ENCODE assay signal across 8 cellular contexts in genomic region chr6:81752084-81752968, GRCh38. TPM values are rescaled to one million over a fixed set of nuclear protein-coding genes. Genes with fewer than 3 reads are reported as not detected.
DNase-seq lines count a peak whose midpoint lies in the region; ATAC-seq and TF ChIP-seq lines count a peak whose summit lies in the region.

TENT5A (minus strand) TSS chr6:81752681; CDS start chr6:81752141, 540 bp downstream.

- peak within 1 kb of the TSS; percentile 63 for H3K9ac ChIP-seq in HUES64 (ENCODE audit: low read depth, low read length)
- peak within 1 kb of the TSS; percentile 92 for H3K9ac ChIP-seq in fibroblast of lung (ENCODE audit: insufficient read depth, low read length)

- H3K9me3 Mint-ChIP-seq in activated T-helper 17 cell treated with anti-CD3 and anti-CD28 coated beads, Interleukin-2, amount 50 U/mL, for 72 hours = no peaks in the 10 kb centered on the region
- no peaks in the 10 kb centered on the region for H3K9me3 Mint-ChIP-seq in natural killer cell
- no peaks in the 10 kb centered on the region for H3K9me3 Mint-ChIP-seq in stimulated activated naive B cell treated with anti-CD40 and anti-IgM and Interleukin-4, amounts not matched to agents 10 μg/mL and 1 μg/mL and 100 μg/mL, for 72 hours

- H2AFZ ChIP-seq in fibroblast of lung (ENCODE audit: low read length) = peak within 1 kb of the TSS; percentile 81

- peaks cover 24% of the 10 kb centered on the region for H3K27me3 Mint-ChIP-seq in activated T-helper 17 cell treated with anti-CD3 and anti-CD28 coated beads, Interleukin-2, amount 50 U/mL, for 72 hours
- H3K27me3 Mint-ChIP-seq in natural killer cell (ENCODE audit: low read depth in 2 of 2) = peaks cover 0 to 6% of the 10 kb centered on the region in 2 donors
- H3K27me3 Mint-ChIP-seq in stimulated activated naive B cell treated with anti-CD40 and anti-IgM and Interleukin-4, amounts not matched to agents 10 μg/mL and 1 μg/mL and 100 μg/mL, for 72 hours = peaks cover 0 to 8% of the 10 kb centered on the region in 2 donors

- H3K9me3 ChIP-seq in HUES64 (ENCODE audit: insufficient read depth, low read depth, low read length) = no peaks in the 10 kb centered on the region
- H3K9me3 ChIP-seq in fibroblast of lung (ENCODE audit: control insufficient read depth, insufficient read depth, low read depth, low read length) = no peaks in the 10 kb centered on the region

- H3K4me1 ChIP-seq in HUES64 (ENCODE audit: insufficient read depth, low read length) (peaks cover 5% of the 10 kb centered on the region), fibroblast of lung (ENCODE audit: control insufficient read depth, extremely low read depth, insufficient read depth, low read length) (no peaks in the 10 kb centered on the region)

- peaks cover 5% of the 10 kb centered on the region for H3K4me1 Mint-ChIP-seq in activated T-helper 17 cell treated with anti-CD3 and anti-CD28 coated beads, Interleukin-2, amount 50 U/mL, for 72 hours
- H3K4me1 Mint-ChIP-seq in natural killer cell = peaks cover 52 to 56% of the 10 kb centered on the region in 2 donors
- H3K4me1 Mint-ChIP-seq in stimulated activated naive B cell treated with anti-CD40 and anti-IgM and Interleukin-4, amounts not matched to agents 10 μg/mL and 1 μg/mL and 100 μg/mL, for 72 hours = peaks cover 25 to 55% of the 10 kb centered on the region in 2 donors

- peak within 1 kb of the TSS; percentile 91 for H3K4me2 ChIP-seq in fibroblast of lung (ENCODE audit: extremely low read depth, insufficient read depth, low read length)

- H3K36me3 ChIP-seq in HUES64 (ENCODE audit: insufficient read depth, low read length) = no peaks in the 10 kb centered on the region
- no peaks in the 10 kb centered on the region for H3K36me3 ChIP-seq in fibroblast of lung (ENCODE audit: control insufficient read depth, insufficient read depth, low read length)

- peaks cover 8% of the 10 kb centered on the region for H3K36me3 Mint-ChIP-seq in activated T-helper 17 cell treated with anti-CD3 and anti-CD28 coated beads, Interleukin-2, amount 50 U/mL, for 72 hours (ENCODE audit: low read depth)
- H3K36me3 Mint-ChIP-seq in natural killer cell = peaks cover 9% of the 10 kb centered on the region
- peaks cover 1 to 15% of the 10 kb centered on the region in 2 donors for H3K36me3 Mint-ChIP-seq in stimulated activated naive B cell treated with anti-CD40 and anti-IgM and Interleukin-4, amounts not matched to agents 10 μg/mL and 1 μg/mL and 100 μg/mL, for 72 hours

- H3K4me3 Mint-ChIP-seq in activated T-helper 17 cell treated with anti-CD3 and anti-CD28 coated beads, Interleukin-2, amount 50 U/mL, for 72 hours = peak within 1 kb of the TSS; percentile 83
- H3K4me3 Mint-ChIP-seq in natural killer cell = peak within 1 kb of the TSS; percentile 99
- peak within 1 kb of the TSS; percentile 96 to 97 for H3K4me3 Mint-ChIP-seq in stimulated activated naive B cell treated with anti-CD40 and anti-IgM and Interleukin-4, amounts not matched to agents 10 μg/mL and 1 μg/mL and 100 μg/mL, for 72 hours

- peak within 1 kb of the TSS; percentile 91 for H3K4me3 ChIP-seq in HUES64 (ENCODE audit: low read length)
- H3K4me3 ChIP-seq in fibroblast of lung (replicated peaks in 1 of 4; ENCODE audit: control extremely low read depth in 1 of 4, insufficient read depth in 1 of 4, low read depth in 3 of 4, low read length in 4 of 4) = peak within 1 kb of the TSS; percentile 76 to 90 (median 84)

- peaks cover 30% of the 10 kb centered on the region for H3K79me2 ChIP-seq in fibroblast of lung (ENCODE audit: control insufficient read depth, insufficient read depth, low read length)

- H4K20me1 ChIP-seq in fibroblast of lung (ENCODE audit: control insufficient read depth, extremely low read depth, insufficient read depth, low read length) = no peaks in the 10 kb centered on the region

- under 1% methylated on average over 74 of the region's 78 CpGs for WGBS in HUES64

- peak; percentile 78 for ATAC-seq in GM21515 (IDR thresholded peaks at IDR 0.05; ENCODE audit: unreplicated experiment)
- peak; percentile 81 for ATAC-seq in activated T-helper 17 cell treated with anti-CD3 and anti-CD28 coated beads, Interleukin-2, amount 50 U/mL, for 72 hours (replicated peaks)
- ATAC-seq in natural killer cell = peak; percentile 71 to 88 (median 74)
- peak; percentile 77 to 78 for ATAC-seq in stimulated activated naive B cell treated with anti-CD40 and anti-IgM and Interleukin-4, amounts not matched to agents 10 μg/mL and 1 μg/mL and 100 μg/mL, for 72 hours (replicated peaks)

- no peak within 1 kb of the TSS; the same call in 1 of the 2 replicates for H3K27ac ChIP-seq in HUES64 (ENCODE audit: low read depth, low read length)
- peak within 1 kb of the TSS; percentile 96 for H3K27ac ChIP-seq in fibroblast of lung (ENCODE audit: insufficient read depth, low read length)

- H3K27me3 ChIP-seq in HUES64 (ENCODE audit: insufficient read depth, low read length) (peaks cover 44% of the 10 kb centered on the region), fibroblast of lung (ENCODE audit: control insufficient read depth, insufficient read depth, low read length) (no peaks in the 10 kb centered on the region)

- peak within 1 kb of the TSS; percentile 64 for H3K27ac Mint-ChIP-seq in activated T-helper 17 cell treated with anti-CD3 and anti-CD28 coated beads, Interleukin-2, amount 50 U/mL, for 72 hours
- peak within 1 kb of the TSS; percentile 97 to 98 for H3K27ac Mint-ChIP-seq in natural killer cell
- H3K27ac Mint-ChIP-seq in stimulated activated naive B cell treated with anti-CD40 and anti-IgM and Interleukin-4, amounts not matched to agents 10 μg/mL and 1 μg/mL and 100 μg/mL, for 72 hours = peak within 1 kb of the TSS; percentile 97

- intact Hi-C loops in natural killer cell (cut with micrococcal nuclease) = loop anchor here (1.0 to 5.0 kb wide), 6 partner anchors 1298 to 1975 kb away; partner anchors contain the start of genes BCKDHB, ELOVL4 and TTK

- TF ChIP-seq CTCF in fibroblast of lung (conservative IDR thresholded peaks at IDR 0.05 in 1 of 2, IDR thresholded peaks at IDR 0.05 in 1 of 2; ENCODE audit: low read depth in 1 of 2, low read length in 2 of 2) (no peak), natural killer cell (IDR thresholded peaks at IDR 0.05) (no peak)

- DNase-seq in DMS114 treated with DMSO at 0.1 percent for 48 hours (lab: John Stamatoyannopoulos, UW; ENCODE audit: unreplicated experiment) = peak; percentile 50
- DNase-seq in RKO (ENCODE audit: low spot score) = peak; percentile 90
- DNase-seq in fibroblast of lung (ENCODE audit: low read depth in 2 of 2) = peak; percentile 89 to 93
- DNase-seq in natural killer cell = peak; percentile 91
- peak; percentile 83 for DNase-seq in stimulated activated naive B cell treated with anti-CD40 and anti-IgM and Interleukin-4, amounts not matched to agents 10 μg/mL and 1 μg/mL and 100 μg/mL, for 72 hours

RNA-seq across cellular contexts. Expression of gene TENT5A, which starts in this region (rescaled TPM):
- 1.3 TPM for polyA plus RNA-seq in HUES64 (2013, experiment 1 of 2)
- polyA plus RNA-seq in HUES64 (2013, experiment 2 of 2) = 1.1 TPM
- under 1 TPM; 0.41 to 0.79 TPM for total RNA-seq in activated T-helper 17 cell treated with anti-CD3 and anti-CD28 coated beads, Interleukin-2, amount 50 U/mL, for 72 hours
- total RNA-seq in fibroblast of lung (24.6 and 24.9 TPM in 2 replicates), natural killer cell (10 to 100 TPM; 22.9 to 23.8 (median 22.9) TPM)
- 8.3 and 16.6 TPM in 2 replicates for polyA plus RNA-seq in fibroblast of lung
- polyA plus RNA-seq in fibroblast of lung (2012) = 6.7 and 12.4 TPM in 2 replicates
- 1.2 and 6.9 TPM in 2 replicates for polyA minus RNA-seq in fibroblast of lung (ENCODE audit: low replicate concordance)

Comparison
In these comparisons a context has a peak if more than half of its experiments do, and no peak if none do; other contexts are left out.
1. RNA of gene TENT5A (total RNA-seq): 24.6 to 24.9 TPM in fibroblast of lung and 22.9 to 23.8 TPM in natural killer cell; 0.41 to 0.79 TPM in activated T-helper 17 cell treated with anti-CD3 and anti-CD28 coated beads, Interleukin-2, amount 50 U/mL, for 72 hours; every median in the first group is over 10 times any median in the second.
2. Peak in ATAC-seq in activated T-helper 17 cell treated with anti-CD3 and anti-CD28 coated beads, Interleukin-2, amount 50 U/mL, for 72 hours; RNA of the gene not detected or under 1 TPM.
3. Peak in every context shown above with its lines, with median percentiles within 50 percentile points of each other: DNase-seq, ATAC-seq, H3K27ac Mint-ChIP-seq and H3K4me3 Mint-ChIP-seq.